ENCODE assay signal across 1 cellular context in genomic region chr22:17633217-17633997, GRCh38.
TF ChIP-seq lines count a peak whose summit lies in the region.

No MANE protein-coding gene starts in this region.

TF ChIP-seq in K562, 482 proteins besides CTCF, POLR2A, EP300 and RAD21 (continued from another document):
- peak; percentile 42; the same call in 1 of the 2 replicates for TF ChIP-seq MGA (IDR thresholded peaks at IDR 0.05)
- no peak for TF ChIP-seq ZNF175 (CRISPR knock-in tag; IDR thresholded peaks at IDR 0.05; ENCODE audit: low read depth)
- no peak for TF ChIP-seq BMI1 (IDR thresholded peaks at IDR 0.05; ENCODE audit: low read length)
- TF ChIP-seq CGGBP1 (CRISPR knock-in tag; IDR thresholded peaks at IDR 0.05) = no peak
- TF ChIP-seq KLF13 (tag; IDR thresholded peaks at IDR 0.05; ENCODE audit: borderline replicate concordance, low read depth) = no peak
- no peak for TF ChIP-seq HOXB6 (CRISPR knock-in tag; IDR thresholded peaks at IDR 0.05; ENCODE audit: borderline replicate concordance)
- TF ChIP-seq PTRF (tag; IDR thresholded peaks at IDR 0.05) = no peak
- TF ChIP-seq HCFC1 (IDR thresholded peaks at IDR 0.05; ENCODE audit: low read depth, low read length) = no peak
- no peak for TF ChIP-seq MAX (CRISPR knock-in tag; IDR thresholded peaks at IDR 0.05)
- peak; percentile 40; the same call in 1 of the 2 replicates for TF ChIP-seq ZNF589 (CRISPR knock-in tag; IDR thresholded peaks at IDR 0.05; ENCODE audit: low read depth)
- TF ChIP-seq FUS (optimal IDR thresholded peaks at IDR 0.05; ENCODE audit: low read depth, low read length) = no peak
- 0 out of 2 replicates have a peak, but pooled peaks have one; percentile 27 for TF ChIP-seq CTBP1 (IDR thresholded peaks at IDR 0.05; ENCODE audit: borderline replicate concordance)
- no peak for TF ChIP-seq ZNF140 (CRISPR knock-in tag; IDR thresholded peaks at IDR 0.05)
- peak; percentile 15; the same call in 1 of the 2 replicates for TF ChIP-seq FOXM1 (IDR thresholded peaks at IDR 0.05; ENCODE audit: low read depth)
- TF ChIP-seq FOXM1 (CRISPR knock-in tag; IDR thresholded peaks at IDR 0.05; ENCODE audit: low read depth) = no peak
- no peak for TF ChIP-seq PTBP1 (IDR thresholded peaks at IDR 0.05; ENCODE audit: low read depth, low read length)
- TF ChIP-seq CBX1 (IDR thresholded peaks at IDR 0.05; ENCODE audit: low read depth) = no peak
- TF ChIP-seq ASH1L (IDR thresholded peaks at IDR 0.05; ENCODE audit: borderline replicate concordance, low read depth, partially characterized antibody) = no peak
- TF ChIP-seq ZNF449 (CRISPR knock-in tag; IDR thresholded peaks at IDR 0.05) = no peak
- peak; percentile 77 for TF ChIP-seq HDAC3 (IDR thresholded peaks at IDR 0.05; ENCODE audit: borderline replicate concordance, partially characterized antibody)
- 0 out of 2 replicates have a peak, but pooled peaks have one; percentile 28 for TF ChIP-seq ZNF583 (CRISPR knock-in tag; IDR thresholded peaks at IDR 0.05)
- TF ChIP-seq ELK1 (CRISPR knock-in tag; IDR thresholded peaks at IDR 0.05) = no peak
- no peak for TF ChIP-seq SRSF9 (IDR thresholded peaks at IDR 0.05; ENCODE audit: borderline replicate concordance, low read depth, low read length)
- no peak for TF ChIP-seq ZNF75A (CRISPR knock-in tag; IDR thresholded peaks at IDR 0.05)
- no peak for TF ChIP-seq ZNF41 (CRISPR knock-in tag; conservative IDR thresholded peaks at IDR 0.05)
- TF ChIP-seq STAT5B (CRISPR knock-in tag; IDR thresholded peaks at IDR 0.05) = no peak
- no peak for TF ChIP-seq ZNF212 (CRISPR knock-in tag; IDR thresholded peaks at IDR 0.05)
- no peak for TF ChIP-seq NR4A1 (CRISPR knock-in tag; IDR thresholded peaks at IDR 0.05)
- peak; percentile 54; the same call in 1 of the 2 replicates for TF ChIP-seq NR4A1 (tag; IDR thresholded peaks at IDR 0.05)
- no peak; the same call in 1 of the 2 replicates for TF ChIP-seq CUX1 (CRISPR knock-in tag; IDR thresholded peaks at IDR 0.05)
- TF ChIP-seq ZEB2 (IDR thresholded peaks at IDR 0.05) = peak; percentile 51; the same call in 1 of the 2 replicates
